In the genomic region with DNA sequence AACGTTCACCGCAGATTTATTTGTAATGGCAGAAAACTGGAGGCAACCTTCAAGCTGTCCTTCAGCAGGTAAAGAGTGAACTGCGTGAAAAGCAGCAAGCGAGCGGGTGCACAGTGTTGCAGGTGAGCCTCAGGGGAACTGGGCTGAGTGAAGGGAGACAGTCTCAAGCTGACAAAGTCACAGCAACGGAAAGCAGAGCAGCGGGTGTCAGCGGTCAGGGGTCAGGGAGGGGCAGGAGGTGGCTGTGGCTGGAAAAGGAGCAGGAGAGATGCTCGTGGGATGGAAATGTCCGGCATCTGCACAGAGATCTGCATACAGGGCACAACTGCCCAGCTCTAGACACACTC, we compare ENCODE assay signal across 13 cellular contexts. TPM values are rescaled to one million over a fixed set of nuclear protein-coding genes. Genes with fewer than 3 reads are reported as not detected.
DNase-seq lines count a peak whose midpoint lies in the region; ATAC-seq and TF ChIP-seq lines count a peak whose summit lies in the region.
"Had no signal": no experiment of that assay in that cellular context is flagged by ENCODE, and none has a peak within 500 bp of the region (broad histone marks: within the 10 kb centered on the region; RNA-seq: fewer than 3 reads in every experiment).

No MANE protein-coding gene starts in this region.

- no peaks in the 10 kb centered on the region for H3K4me1 ChIP-seq in endodermal cell (ENCODE audit: control insufficient read depth, insufficient read depth, low read length)

- no peaks in the 10 kb centered on the region for H3K36me3 Mint-ChIP-seq in CD4-positive, alpha-beta T cell (ENCODE audit: low read depth)
- H3K36me3 Mint-ChIP-seq in endodermal cell (ENCODE audit: low read depth) = no peaks in the 10 kb centered on the region

- no peak overlapping the region for H3K27ac Mint-ChIP-seq in CD4-positive, alpha-beta T cell
- H3K27ac Mint-ChIP-seq in endodermal cell = no peak overlapping the region

- H3K4me3 ChIP-seq in endodermal cell (ENCODE audit: low read length) = no peak overlapping the region
- H3K4me3 ChIP-seq: stomach had no signal

- no peaks in the 10 kb centered on the region for H3K9me3 ChIP-seq in CD4-positive, alpha-beta T cell (ENCODE audit: control insufficient read depth, low read length)
- no peaks in the 10 kb centered on the region for H3K9me3 ChIP-seq in endodermal cell (ENCODE audit: control insufficient read depth, low read length)
- H3K9me3 ChIP-seq: heart left ventricle, stomach had no signal

- intact Hi-C loops in CD4-positive, alpha-beta T cell (cut with DNase I, micrococcal nuclease) = loop anchor here in 1 of 2 experiments (1.0 kb wide), 1 partner anchor 7 kb away; no protein-coding TSS in a partner anchor

- H3K36me3 ChIP-seq in endodermal cell (ENCODE audit: control insufficient read depth, insufficient read depth, low read length) = no peaks in the 10 kb centered on the region
- H3K36me3 ChIP-seq: heart left ventricle, stomach had no signal

- H3K4me3 Mint-ChIP-seq in CD4-positive, alpha-beta T cell = no peak overlapping the region
- H3K4me3 Mint-ChIP-seq in endodermal cell = no peak overlapping the region

- H3K4me1 Mint-ChIP-seq in CD4-positive, alpha-beta T cell (ENCODE audit: low read depth) = peaks cover 24% of the 10 kb centered on the region
- H3K4me1 Mint-ChIP-seq in endodermal cell = no peaks in the 10 kb centered on the region

- POLR2A ChIA-PET in CD4-positive, alpha-beta T cell (lab: Charles Lee) = interaction anchor here (0.7 to 2.2 kb wide), 18 partner anchors 8 to 86 kb away, joined by 3 to 76 read pairs (median 6); a partner anchor contains a TSS

- ATAC-seq in CD4-positive, alpha-beta T cell (ENCODE audit: poor library complexity) = peak; percentile 24
- ATAC-seq in GM18867 (IDR thresholded peaks at IDR 0.05; ENCODE audit: unreplicated experiment) = peak; percentile 34
- no peak for ATAC-seq in GM19395 (IDR thresholded peaks at IDR 0.05; ENCODE audit: unreplicated experiment)
- ATAC-seq in HG03108 (IDR thresholded peaks at IDR 0.05; ENCODE audit: unreplicated experiment) = no peak

- peak overlapping the region; percentile 82 for H3K27ac ChIP-seq in CD4-positive, alpha-beta T cell (ENCODE audit: low read depth, low read length)
- peak overlapping the region; percentile 34 for H3K27ac ChIP-seq in endodermal cell (ENCODE audit: low read depth, low read length)

- DNase-seq in CD4-positive, alpha-beta T cell = peak in 9 of 10 experiments; percentile 49 to 68 (median 56)
- DNase-seq in activated CD4-positive, CD25-positive, alpha-beta regulatory T cell treated with anti-CD3 and anti-CD28 coated beads, Interleukin-2, amount 50 U/mL, for 72 hours = peak; percentile 45
- peak; percentile 45 for DNase-seq in endodermal cell
- no peak for DNase-seq in cortex of kidney (lab: John Stamatoyannopoulos, UW)
- DNase-seq in mesenteric fat pad (ENCODE audit: low spot score) = no peak
- DNase-seq: stomach had no signal

- no peaks in the 10 kb centered on the region for H3K9me3 Mint-ChIP-seq in CD4-positive, alpha-beta T cell
- H3K9me3 Mint-ChIP-seq in endodermal cell = no peaks in the 10 kb centered on the region

- TF ChIP-seq CTCF in CD4-positive, alpha-beta T cell (IDR thresholded peaks at IDR 0.05) = no peak
- no peak for TF ChIP-seq CTCF in endodermal cell (conservative IDR thresholded peaks at IDR 0.05)

- H3K9ac ChIP-seq in endodermal cell (ENCODE audit: extremely low read depth, low read length, poor library complexity, severe bottlenecking) = no peak overlapping the region

- WGBS in endodermal cell (ENCODE audit: insufficient coverage in 1 of 2, insufficient read length in 1 of 2), 2 experiments = 76 to 87% methylated on average over 6 to 10 of the region's 10 CpGs

- no peaks in the 10 kb centered on the region for H3K27me3 Mint-ChIP-seq in CD4-positive, alpha-beta T cell
- H3K27me3 Mint-ChIP-seq in endodermal cell (ENCODE audit: insufficient read depth) = no peaks in the 10 kb centered on the region

- H3K27me3 ChIP-seq in CD4-positive, alpha-beta T cell (ENCODE audit: control insufficient read depth, insufficient read depth, low read length) = no peaks in the 10 kb centered on the region
- no peaks in the 10 kb centered on the region for H3K27me3 ChIP-seq in endodermal cell (ENCODE audit: control insufficient read depth, insufficient read depth, low read length, poor library complexity, severe bottlenecking)
- H3K27me3 ChIP-seq: heart left ventricle, stomach had no signal

- CTCF ChIA-PET in CD4-positive, alpha-beta T cell (lab: Charles Lee) = interaction anchor here (0.7 to 1.4 kb wide), 5 partner anchors 10 to 86 kb away, joined by 3 to 4 read pairs (median 3); no protein-coding TSS in a partner anchor

RNA-seq across cellular contexts. Expression of a gene that starts 8.5 kb away (rescaled TPM):
- total RNA-seq in CD4-positive, alpha-beta T cell = 100 to 1,000 TPM; 181 to 184 TPM
- total RNA-seq in endodermal cell (10 to 100 TPM in 1 of 2 donors, 1 to 10 TPM in 1; 6.3 to 12.0 TPM), mesenteric fat pad (102 TPM)
- 27.0 TPM for polyA plus RNA-seq in endodermal cell (2013, experiment 1 of 2)
- polyA plus RNA-seq in endodermal cell (2013, experiment 2 of 2) = 25.2 TPM

RNA-seq across cellular contexts. Expression of a gene that starts 38.2 kb away (rescaled TPM):
- under 1 TPM; 0.47 to 0.52 TPM for total RNA-seq in CD4-positive, alpha-beta T cell
- total RNA-seq in endodermal cell = not detected
- not detected for polyA plus RNA-seq in endodermal cell (2013, experiment 1 of 2)
- not detected for polyA plus RNA-seq in endodermal cell (2013, experiment 2 of 2)
- not detected for total RNA-seq in mesenteric fat pad
- total RNA-seq: Daoy, heart left ventricle, HT1080, mucosa of gallbladder, stomach had no signal
- polyA plus RNA-seq: heart left ventricle, stomach had no signal

Comparison
In these comparisons a context has a peak if more than half of its experiments do, and no peak if none do; other contexts are left out.
1. ATAC-seq: peak in CD4-positive, alpha-beta T cell (single experiment) and GM18867 (single experiment); none in GM19395 (single experiment) and HG03108 (single experiment).
2. DNase-seq: peak in CD4-positive, alpha-beta T cell (9 of 10), activated CD4-positive, CD25-positive, alpha-beta regulatory T cell treated with anti-CD3 and anti-CD28 coated beads, Interleukin-2, amount 50 U/mL, for 72 hours (single experiment) and endodermal cell (single experiment); none in cortex of kidney (single experiment) and mesenteric fat pad (single experiment).